8 cellular contexts compared by ENCODE assay signal in the genomic region with DNA sequence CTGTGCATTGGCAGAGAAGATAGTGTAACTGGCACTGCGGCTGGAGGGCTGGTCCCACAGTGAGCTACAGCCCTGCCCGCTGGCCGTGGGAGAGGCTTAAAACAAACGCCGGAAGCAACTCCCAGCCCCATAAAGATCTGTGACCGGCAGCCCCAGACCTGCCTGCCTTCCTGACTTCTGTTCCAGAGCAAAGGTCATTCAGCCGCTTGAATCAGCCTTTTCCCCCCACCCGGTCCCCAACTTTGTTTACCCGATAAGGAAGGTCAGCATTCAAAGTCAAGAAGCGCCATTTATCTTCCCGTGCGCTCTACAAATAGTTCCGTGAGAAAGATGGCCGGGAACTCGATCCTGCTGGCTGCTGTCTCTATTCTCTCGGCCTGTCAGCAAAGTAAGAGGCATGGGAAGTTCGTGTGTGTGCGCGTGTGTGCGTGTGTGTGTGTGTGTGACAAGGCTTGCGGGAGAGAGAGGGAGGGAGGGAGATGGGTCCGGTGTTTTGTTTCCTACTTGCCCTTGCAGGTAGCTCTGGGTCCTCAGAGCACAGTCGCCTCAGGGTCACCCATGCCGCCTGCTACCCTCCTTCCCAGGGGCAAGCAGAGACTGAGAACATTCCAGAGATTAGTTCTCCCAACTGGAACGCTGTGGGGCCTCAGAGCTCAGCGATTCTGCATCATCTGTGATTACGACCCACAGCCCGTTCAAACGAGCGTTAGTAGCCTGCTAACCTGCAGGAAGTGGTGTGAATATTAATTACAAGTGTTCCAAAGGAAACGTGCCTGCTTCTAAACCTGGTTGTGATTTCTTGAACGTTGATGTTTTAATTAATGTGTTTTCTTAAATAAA. TPM values are rescaled to one million over a fixed set of nuclear protein-coding genes. Genes with fewer than 3 reads are reported as not detected.
A peak's percentile ranks its signal among the peaks of the same experiment; 100 is the strongest.
DNase-seq lines count a peak whose midpoint lies in the region; FAIRE-seq and TF ChIP-seq lines count a peak whose summit lies in the region.

TSS of gene MGST2 (plus strand) at position 130 of the 840 bp plus-strand sequence. CDS start at position 331, 201 bp downstream.

- peak within 1 kb of the TSS; percentile 73 to 93 (median 82) for H3K4me3 Mint-ChIP-seq in brain

- TF ChIP-seq CTCF in GM12865 (IDR thresholded peaks at IDR 0.05; ENCODE audit: insufficient read depth, low read depth, low read length, missing control alignments) (no peak), brain (conservative IDR thresholded peaks at IDR 0.05) (no peak)

- H3K9me3 ChIP-seq in iPS DF 6.9 (ENCODE audit: control insufficient read depth, insufficient read depth, low read length), result no peaks in the 10 kb centered on the region

- peaks cover 33% of the 10 kb centered on the region for H3K4me1 Mint-ChIP-seq in brain

- DNase-seq in GM12865 (ENCODE audit: low read depth) (peak; percentile 70), H54 (ENCODE audit: insufficient read length, low spot score) (peak; percentile 20), Kasumi-1 (lab: John Stamatoyannopoulos, UW) (peak; percentile 74 to 80), SK-N-DZ (ENCODE audit: low spot score) (peak; percentile 22), iPS DF 6.9 (ENCODE audit: low read depth, low spot score) (no peak), NCI-H128 (lab: John Stamatoyannopoulos, UW; ENCODE audit: unreplicated experiment) (no peak)

- H3K4me1 ChIP-seq in iPS DF 6.9 (ENCODE audit: control insufficient read depth, insufficient read depth, low read length), result no peaks in the 10 kb centered on the region
- H3K4me1 ChIP-seq in rectal smooth muscle tissue (ENCODE audit: control insufficient read depth, insufficient read depth, low read length), result peaks cover 10% of the 10 kb centered on the region

- H3K36me3 Mint-ChIP-seq in brain, result no peaks in the 10 kb centered on the region

- peak within 1 kb of the TSS; percentile 63 for H3K9ac ChIP-seq in rectal smooth muscle tissue (ENCODE audit: low read length)

- H3K27me3 ChIP-seq in iPS DF 6.9 (ENCODE audit: control insufficient read depth, insufficient read depth, low read length), result no peaks in the 10 kb centered on the region
- no peaks in the 10 kb centered on the region for H3K27me3 ChIP-seq in rectal smooth muscle tissue (ENCODE audit: control insufficient read depth, insufficient read depth, low read length)

- H3K4me3 ChIP-seq in GM12865 (ENCODE audit: low read depth, low read length) (peak within 1 kb of the TSS; percentile 65), iPS DF 6.9 (ENCODE audit: low read length) (peak within 1 kb of the TSS; percentile 19; the same call in 1 of the 2 replicates), rectal smooth muscle tissue (ENCODE audit: low read length) (peak within 1 kb of the TSS; percentile 88)

- no peak for FAIRE-seq in H54 (lab: Jason Lieb, UNC)

- H3K9me3 Mint-ChIP-seq in brain, result peaks cover 0 to 3% (median 0%) of the 10 kb centered on the region in 5 experiments

- TF ChIP-seq POLR2A in H54 (IDR thresholded peaks at IDR 0.05; ENCODE audit: low read depth, low read length), result no peak

- peak within 1 kb of the TSS; percentile 35 to 95 (median 94) for H3K27ac Mint-ChIP-seq in brain

- WGBS in iPS DF 6.9 (ENCODE audit: insufficient coverage, insufficient read length), result no CpG with 5 or more reads among the region's 32 CpGs

- no peaks in the 10 kb centered on the region for H3K27me3 Mint-ChIP-seq in brain

- H3K27ac ChIP-seq in iPS DF 6.9 (ENCODE audit: low read length) (no peak within 1 kb of the TSS), rectal smooth muscle tissue (ENCODE audit: low read depth, low read length) (peak within 1 kb of the TSS; percentile 85)

- H3K36me3 ChIP-seq in iPS DF 6.9 (ENCODE audit: control insufficient read depth, insufficient read depth, low read length), result no peaks in the 10 kb centered on the region
- no peaks in the 10 kb centered on the region for H3K36me3 ChIP-seq in rectal smooth muscle tissue (ENCODE audit: control insufficient read depth, insufficient read depth, low read length)

RNA-seq across cellular contexts. Expression of gene MGST2, which starts in this region (rescaled TPM):
- 15.9 and 26.8 TPM in 2 replicates for polyA plus RNA-seq in SK-N-DZ (2014; cell fraction: cytosol; rRNA removed)
- 5.1 and 10.7 TPM in 2 replicates for polyA plus RNA-seq in SK-N-DZ (2014; cell fraction: nucleus; rRNA removed)
- 47.3 TPM for polyA plus RNA-seq in brain (ENCODE audit: insufficient read depth, low read depth, low replicate concordance)

Comparison
In these comparisons a context has a peak if more than half of its experiments do, and no peak if none do; other contexts are left out.
1. DNase-seq: peak in GM12865 (single experiment), H54 (single experiment), Kasumi-1 (2 of 2) and SK-N-DZ (single experiment); none in iPS DF 6.9 (single experiment) and NCI-H128 (single experiment).
2. H3K4me3 ChIP-seq: peak in every context shown above with its lines; median percentile 88 in rectal smooth muscle tissue; 65 in GM12865; 19 in iPS DF 6.9.